ENCODE assay signal across 14 cellular contexts in genomic region chr11:127226959-127227358, GRCh38.
"Had no signal": no experiment of that assay in that cellular context is flagged by ENCODE, and none has a peak within 500 bp of the region (broad histone marks: within the 10 kb centered on the region; RNA-seq: fewer than 3 reads in every experiment).

No MANE protein-coding gene starts in this region.

- H3K9me3 ChIP-seq: esophagus muscularis mucosa, mucosa of descending colon, neutrophil, suprapubic skin, thyroid gland had no signal

- H3K27ac ChIP-seq: epithelial cell of prostate, esophagus muscularis mucosa, neutrophil, suprapubic skin, thyroid gland had no signal

- H3K4me3 ChIP-seq: esophagus muscularis mucosa, mucosa of descending colon, suprapubic skin, thyroid gland had no signal

- ATAC-seq: effector memory CD8-positive, alpha-beta T cell; mucosa of descending colon; naive thymus-derived CD8-positive, alpha-beta T cell; stimulated activated effector memory CD8-positive, alpha-beta T cell treated with anti-CD3 and anti-CD28 coated beads, Interleukin-12 subunit alpha, Interleukin-12 subunit beta, amount 100 ng/mL, for 72 hours; stimulated activated naive CD8-positive, alpha-beta T cell treated with anti-CD3 and anti-CD28 coated beads, Interleukin-15, Interleukin-2, amounts not matched to agents 100 U/mL and 50 U/mL, for 24 hours had no signal

- H3K27me3 ChIP-seq: neutrophil, suprapubic skin, thyroid gland had no signal

- H3K36me3 ChIP-seq: esophagus muscularis mucosa, neutrophil, suprapubic skin, thyroid gland had no signal

- H3K4me1 ChIP-seq: esophagus muscularis mucosa, suprapubic skin, thyroid gland had no signal

- DNase-seq: effector memory CD8-positive, alpha-beta T cell; mammary epithelial cell; mucosa of descending colon; naive thymus-derived CD8-positive, alpha-beta T cell; right cardiac atrium; stimulated activated CD4-positive, alpha-beta T cell treated with anti-CD3 and anti-CD28 coated beads, Interleukin-4, amount 100 ng/mL, for 1 hour; stimulated activated CD8-positive, alpha-beta memory T cell treated with anti-CD3 and anti-CD28 coated beads, Interleukin-4, amount 100 ng/mL, for 48 hours; stimulated activated naive CD8-positive, alpha-beta T cell treated with anti-CD3 and anti-CD28 coated beads, Interleukin-15, Interleukin-2, amounts not matched to agents 100 U/mL and 50 U/mL, for 24 hours; thyroid gland had no signal
